Comparison of ENCODE assay signal across 15 cellular contexts in the genomic region with DNA sequence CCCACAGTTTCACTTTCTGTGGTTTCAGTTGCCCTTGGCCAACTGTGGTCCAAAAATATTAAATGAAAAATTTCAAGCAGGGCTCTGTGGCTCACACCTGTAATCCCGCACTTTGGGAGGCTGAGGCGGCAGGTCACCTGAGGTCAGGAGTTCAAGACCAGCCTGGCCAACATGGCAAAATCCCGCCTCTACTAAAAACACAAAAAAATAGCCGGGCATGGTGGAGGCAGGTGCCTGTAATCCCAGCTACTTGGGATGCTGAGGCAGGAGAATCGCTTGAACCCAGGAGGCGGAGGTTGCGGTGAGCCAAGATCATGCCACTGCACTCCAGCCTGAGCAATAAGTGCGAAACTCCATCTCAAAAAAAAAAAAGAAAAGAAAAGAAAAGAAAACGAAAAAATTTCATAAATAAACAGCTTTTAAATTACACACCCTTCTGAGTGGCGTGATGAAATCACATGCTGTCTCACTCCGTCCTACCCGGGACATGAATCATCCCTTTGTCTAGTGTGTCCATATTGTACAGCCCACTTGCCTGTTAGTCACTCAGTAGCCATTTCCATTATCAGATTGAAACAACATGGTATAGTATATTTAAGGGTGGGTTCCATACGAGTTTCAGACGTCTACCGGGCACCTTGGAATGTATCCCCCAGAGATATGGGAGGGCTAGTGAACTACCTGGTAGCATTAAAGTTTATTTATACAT. TPM values are rescaled to one million over a fixed set of nuclear protein-coding genes. Genes with fewer than 3 reads are reported as not detected.
DNase-seq lines count a peak whose midpoint lies in the region; ATAC-seq, FAIRE-seq and TF ChIP-seq lines count a peak whose summit lies in the region.
"Had no signal": no experiment of that assay in that cellular context is flagged by ENCODE, and none has a peak within 500 bp of the region (broad histone marks: within the 10 kb centered on the region; RNA-seq: fewer than 3 reads in every experiment).

No MANE protein-coding gene starts in this region.

- H3K4me3 ChIP-seq in brain microvascular endothelial cell (ENCODE audit: low read depth, low read length) (no peak overlapping the region), kidney epithelial cell (ENCODE audit: low read depth, low read length) (no peak overlapping the region), left ventricle myocardium inferior (no peak overlapping the region)
- H3K4me3 ChIP-seq: GM12878, thoracic aorta had no signal

- peak; percentile 86 for FAIRE-seq in HTR-8/SVneo (lab: Jason Lieb, UNC)
- FAIRE-seq: colon, GM12878 had no signal

- ATAC-seq in GM21529 (IDR thresholded peaks at IDR 0.05; ENCODE audit: unreplicated experiment) (no peak), sciatic nerve (no peak)
- ATAC-seq: GM12878 had no signal

- intact Hi-C loops in left ventricle myocardium inferior (cut with micrococcal nuclease) (no loop called here), sciatic nerve (cut with DNase I) (no loop called here)

- H3K27ac ChIP-seq in brain microvascular endothelial cell = peak overlapping the region; percentile 85
- H3K27ac ChIP-seq in left ventricle myocardium inferior (replicated peaks) = no peak overlapping the region
- H3K27ac ChIP-seq: thoracic aorta had no signal

- peak; percentile 90 for DNase-seq in A172 (ENCODE audit: low spot score)
- DNase-seq in HTR-8/SVneo (ENCODE audit: insufficient read length, low spot score) = peak; percentile 64
- DNase-seq in brain microvascular endothelial cell = peak; percentile 97
- DNase-seq in kidney epithelial cell (ENCODE audit: low read depth) = peak; percentile 86
- DNase-seq in left ventricle myocardium inferior = no peak
- DNase-seq in activated CD4-positive, alpha-beta T cell treated with anti-CD3 and anti-CD28 coated beads, Interleukin-2, amount 50 U/mL, for 48 hours = no peak
- no peak for DNase-seq in sciatic nerve (ENCODE audit: low spot score)
- DNase-seq: activated CD8-positive, alpha-beta memory T cell treated with anti-CD3 and anti-CD28 coated beads for 24 hours; AML-193; H9; left cardiac atrium had no signal

- H3K27me3 ChIP-seq in brain microvascular endothelial cell (replicated peaks) = no peaks in the 10 kb centered on the region
- no peaks in the 10 kb centered on the region for H3K27me3 ChIP-seq in kidney epithelial cell (ENCODE audit: control insufficient read depth, insufficient read depth, low read length)
- no peaks in the 10 kb centered on the region for H3K27me3 ChIP-seq in left ventricle myocardium inferior (ENCODE audit: low read depth)

- H3K9me3 ChIP-seq in left ventricle myocardium inferior (replicated peaks) = no peaks in the 10 kb centered on the region
- H3K9me3 ChIP-seq: thoracic aorta had no signal

- H3K4me1 ChIP-seq in left ventricle myocardium inferior = peaks cover 74% of the 10 kb centered on the region

- no peaks in the 10 kb centered on the region for H3K36me3 ChIP-seq in brain microvascular endothelial cell (replicated peaks)
- no peaks in the 10 kb centered on the region for H3K36me3 ChIP-seq in kidney epithelial cell (ENCODE audit: control insufficient read depth, insufficient read depth, low read length)
- no peaks in the 10 kb centered on the region for H3K36me3 ChIP-seq in left ventricle myocardium inferior
- H3K36me3 ChIP-seq: thoracic aorta had no signal

- TF ChIP-seq CTCF in brain microvascular endothelial cell (IDR thresholded peaks at IDR 0.05; ENCODE audit: low read depth, low read length, missing control alignments) (no peak), kidney epithelial cell (IDR thresholded peaks at IDR 0.05; ENCODE audit: insufficient read depth, low read length, poor library complexity, severe bottlenecking) (no peak), left ventricle myocardium inferior (IDR thresholded peaks at IDR 0.05; ENCODE audit: borderline replicate concordance) (no peak)

- in situ Hi-C loops in brain microvascular endothelial cell (cut with HindIII; ENCODE audit: low pct_ligation_motif_present, low sequenced_read_pairs) = no loop called here

RNA-seq across cellular contexts. Expression of gene PTPRK, which starts 11.7 kb away (rescaled TPM):
- total RNA-seq in A172 (2014; rRNA removed; shearing (Covaris generic)) = 41.8 and 44.1 TPM in 2 replicates
- total RNA-seq in kidney epithelial cell (117 and 127 TPM in 2 replicates), left ventricle myocardium inferior (18.4 TPM), sciatic nerve (25.9 TPM)

Comparison
In these comparisons a context has a peak if more than half of its experiments do, and no peak if none do; other contexts are left out.
1. DNase-seq: peak in A172 (single experiment), HTR-8/SVneo (single experiment), brain microvascular endothelial cell (single experiment) and kidney epithelial cell (single experiment); none in left ventricle myocardium inferior (single experiment), activated CD4-positive, alpha-beta T cell treated with anti-CD3 and anti-CD28 coated beads, Interleukin-2, amount 50 U/mL, for 48 hours (0 of 2) and sciatic nerve (single experiment).